ENCODE assay signal across 17 cellular contexts in genomic region chr22:25668437-25668836, GRCh38.
DNase-seq lines count a peak whose midpoint lies in the region; ATAC-seq and TF ChIP-seq lines count a peak whose summit lies in the region.
"Had no signal": no experiment of that assay in that cellular context is flagged by ENCODE, and none has a peak within 500 bp of the region (broad histone marks: within the 10 kb centered on the region; RNA-seq: fewer than 3 reads in every experiment).

No MANE protein-coding gene starts in this region.

- H4K20me1 ChIP-seq in osteoblast (ENCODE audit: insufficient read depth, low read length), result no peaks in the 10 kb centered on the region

- H3K27ac ChIP-seq in osteoblast (ENCODE audit: low read depth, low read length), result no peak overlapping the region
- H3K27ac ChIP-seq: colonic mucosa, SJSA1 had no signal

- peak; percentile 47 for ATAC-seq in esophagus mucosa
- ATAC-seq: mucosa of descending colon had no signal

- no peaks in the 10 kb centered on the region for H3K9me3 ChIP-seq in osteoblast (ENCODE audit: low read depth, low read length)
- H3K9me3 ChIP-seq: colonic mucosa, mucosa of descending colon, SJSA1 had no signal

- no peak overlapping the region for H2AFZ ChIP-seq in osteoblast (ENCODE audit: low read length)

- DNase-seq in Daoy (ENCODE audit: low read depth) (peak; percentile 4), NCI-H446 treated with DMSO at 0.1 percent for 48 hours (lab: John Stamatoyannopoulos, UW) (peak; percentile 47), osteoblast (ENCODE audit: insufficient read length, low spot score, missing footprints) (no peak), SKM-1 (lab: John Stamatoyannopoulos, UW; ENCODE audit: unreplicated experiment) (no peak), NCI-H146 treated with DMSO at 0.1 percent for 48 hours (lab: John Stamatoyannopoulos, UW; ENCODE audit: unreplicated experiment) (no peak), GM19240 (ENCODE audit: insufficient read length, low spot score) (no peak), cortex of kidney (lab: John Stamatoyannopoulos, UW) (no peak)
- DNase-seq: colonic mucosa; DND-41; immature natural killer cell; Karpas-422; mucosa of descending colon; NCI-H2029 treated with DMSO at 0.1 percent for 48 hours; NK-92 treated with Interleukin-12 subunit alpha and Interleukin-12 subunit beta, amount 100 ng/mL, for 24 hours; posterior cingulate gyrus had no signal

- H3K4me3 ChIP-seq in osteoblast (ENCODE audit: insufficient read depth, low read length), result no peak overlapping the region
- H3K4me3 ChIP-seq: colonic mucosa, mucosa of descending colon, SJSA1 had no signal

- no peaks in the 10 kb centered on the region for H3K36me3 ChIP-seq in osteoblast (ENCODE audit: insufficient read depth, low read length)
- H3K36me3 ChIP-seq: colonic mucosa, SJSA1 had no signal

- peaks cover 9% of the 10 kb centered on the region for H3K4me1 ChIP-seq in osteoblast (ENCODE audit: insufficient read depth, low read length)
- H3K4me1 ChIP-seq: colonic mucosa, SJSA1 had no signal

- peak overlapping the region; percentile 20 for H3K4me2 ChIP-seq in osteoblast (ENCODE audit: insufficient read depth, low read length)

- TF ChIP-seq CTCF in osteoblast (IDR thresholded peaks at IDR 0.05; ENCODE audit: extremely low read depth, low read depth, low read length), result no peak

- no peaks in the 10 kb centered on the region for H3K27me3 ChIP-seq in osteoblast (ENCODE audit: insufficient read depth, low read length)
- H3K27me3 ChIP-seq: colonic mucosa, SJSA1 had no signal

- H3K79me2 ChIP-seq in osteoblast (ENCODE audit: insufficient read depth, low read length), result no peaks in the 10 kb centered on the region

Comparison
In these comparisons a context has a peak if more than half of its experiments do, and no peak if none do; other contexts are left out.
1. DNase-seq: peak in Daoy (single experiment) and NCI-H446 treated with DMSO at 0.1 percent for 48 hours (single experiment); none in osteoblast (single experiment), SKM-1 (single experiment), NCI-H146 treated with DMSO at 0.1 percent for 48 hours (single experiment), GM19240 (single experiment) and cortex of kidney (single experiment).